In the genomic region with DNA sequence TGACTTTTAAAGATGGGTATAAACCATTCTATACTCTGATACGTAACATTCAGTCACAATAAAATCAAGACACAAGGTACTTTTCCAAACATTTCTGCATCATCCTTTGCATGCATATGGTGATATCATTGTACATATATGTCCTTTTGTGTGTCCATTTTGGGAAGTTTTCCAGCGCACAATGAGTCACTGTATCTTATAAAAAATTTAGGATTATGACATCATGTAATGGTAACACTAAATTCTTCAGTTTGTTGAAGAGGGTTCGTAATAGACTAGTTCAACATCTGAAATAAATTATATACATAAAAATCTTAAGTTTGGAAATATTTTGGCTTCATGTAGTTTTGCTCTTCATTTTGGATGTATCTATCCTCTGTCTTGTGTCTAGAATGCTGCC, we compare ENCODE assay signal across 25 cellular contexts.
"Had no signal": no experiment of that assay in that cellular context is flagged by ENCODE, and none has a peak within 500 bp of the region (broad histone marks: within the 10 kb centered on the region; RNA-seq: fewer than 3 reads in every experiment).

No MANE protein-coding gene starts in this region.

- H3K4me3 ChIP-seq: coronary artery, hepatocyte, left ventricle myocardium inferior, lower lobe of right lung, neural progenitor cell, ovary, right atrium auricular region, tibial artery, upper lobe of left lung, uterus had no signal

- ATAC-seq: esophagus mucosa; left cardiac atrium; lower lobe of right lung; natural killer cell treated with Interleukin-12 subunit alpha and Interleukin-12 subunit beta and Interleukin-15 and Interleukin-18, amount 100 ng/mL, for 72 hours; stimulated activated effector memory CD8-positive, alpha-beta T cell treated with anti-CD3 and anti-CD28 coated beads, Interleukin-12 subunit alpha, Interleukin-12 subunit beta, amount 100 ng/mL, for 72 hours; stimulated activated naive CD8-positive, alpha-beta T cell treated with anti-CD3 and anti-CD28 coated beads, Interleukin-15, Interleukin-2, amounts not matched to agents 100 U/mL and 50 U/mL, for 24 hours had no signal

- DNase-seq: effector CD4-positive, alpha-beta T cell; endodermal cell; foreskin melanocyte; head of caudate nucleus; kidney; left cardiac atrium; left ventricle myocardium inferior; lower lobe of right lung; mesenchymal stem cell; midbrain; nucleus accumbens; ovary; stimulated activated CD4-positive, alpha-beta T cell treated with anti-CD3 and anti-CD28 coated beads, Interleukin-4, amount 100 ng/mL, for 1 hour; stimulated activated CD8-positive, alpha-beta memory T cell treated with anti-CD3 and anti-CD28 coated beads, Interleukin-4, amount 100 ng/mL, for 48 hours; stimulated activated naive CD8-positive, alpha-beta T cell treated with anti-CD3 and anti-CD28 coated beads, Interleukin-15, Interleukin-2, amounts not matched to agents 100 U/mL and 50 U/mL, for 24 hours; tibial artery; upper lobe of left lung; uterus had no signal

- H3K27ac Mint-ChIP-seq: endodermal cell; natural killer cell treated with Interleukin-12 subunit alpha and Interleukin-12 subunit beta and Interleukin-15 and Interleukin-18, amount 100 ng/mL, for 72 hours; neural progenitor cell; stimulated activated effector memory CD8-positive, alpha-beta T cell treated with anti-CD3 and anti-CD28 coated beads, Interleukin-12 subunit alpha, Interleukin-12 subunit beta, amount 100 ng/mL, for 72 hours had no signal

- H3K4me3 Mint-ChIP-seq: endodermal cell; natural killer cell treated with Interleukin-12 subunit alpha and Interleukin-12 subunit beta and Interleukin-15 and Interleukin-18, amount 100 ng/mL, for 72 hours; neural progenitor cell; stimulated activated effector memory CD8-positive, alpha-beta T cell treated with anti-CD3 and anti-CD28 coated beads, Interleukin-12 subunit alpha, Interleukin-12 subunit beta, amount 100 ng/mL, for 72 hours had no signal

- H3K27ac ChIP-seq: coronary artery, hepatocyte, left ventricle myocardium inferior, lower lobe of right lung, neural progenitor cell, ovary, right atrium auricular region, tibial artery, upper lobe of left lung, uterus had no signal

- H3K4me1 ChIP-seq: left ventricle myocardium inferior, lower lobe of right lung, neural progenitor cell, right atrium auricular region, tibial artery, upper lobe of left lung, uterus had no signal

- H3K9ac ChIP-seq: neural progenitor cell had no signal

- H3K79me2 ChIP-seq: hepatocyte had no signal

- FAIRE-seq: kidney had no signal

- H3K9me3 ChIP-seq: left ventricle myocardium inferior, lower lobe of right lung, ovary, right atrium auricular region, tibial artery, upper lobe of left lung, uterus had no signal

- H3K36me3 ChIP-seq: left ventricle myocardium inferior, lower lobe of right lung, neural progenitor cell, ovary, right atrium auricular region, tibial artery, upper lobe of left lung, uterus had no signal

- H3K4me2 ChIP-seq: hepatocyte, neural progenitor cell had no signal

- H3K27me3 Mint-ChIP-seq: natural killer cell treated with Interleukin-12 subunit alpha and Interleukin-12 subunit beta and Interleukin-15 and Interleukin-18, amount 100 ng/mL, for 72 hours had no signal

- H2AFZ ChIP-seq: hepatocyte, neural progenitor cell had no signal

- H3K9me3 Mint-ChIP-seq: endodermal cell, neural progenitor cell had no signal

- H3K36me3 Mint-ChIP-seq: neural progenitor cell; stimulated activated effector memory CD8-positive, alpha-beta T cell treated with anti-CD3 and anti-CD28 coated beads, Interleukin-12 subunit alpha, Interleukin-12 subunit beta, amount 100 ng/mL, for 72 hours had no signal

- H3K4me1 Mint-ChIP-seq: endodermal cell; neural progenitor cell; stimulated activated effector memory CD8-positive, alpha-beta T cell treated with anti-CD3 and anti-CD28 coated beads, Interleukin-12 subunit alpha, Interleukin-12 subunit beta, amount 100 ng/mL, for 72 hours had no signal

- H3K27me3 ChIP-seq: hepatocyte, neural progenitor cell, ovary, right atrium auricular region, tibial artery, upper lobe of left lung, uterus had no signal
